In the genomic region with DNA sequence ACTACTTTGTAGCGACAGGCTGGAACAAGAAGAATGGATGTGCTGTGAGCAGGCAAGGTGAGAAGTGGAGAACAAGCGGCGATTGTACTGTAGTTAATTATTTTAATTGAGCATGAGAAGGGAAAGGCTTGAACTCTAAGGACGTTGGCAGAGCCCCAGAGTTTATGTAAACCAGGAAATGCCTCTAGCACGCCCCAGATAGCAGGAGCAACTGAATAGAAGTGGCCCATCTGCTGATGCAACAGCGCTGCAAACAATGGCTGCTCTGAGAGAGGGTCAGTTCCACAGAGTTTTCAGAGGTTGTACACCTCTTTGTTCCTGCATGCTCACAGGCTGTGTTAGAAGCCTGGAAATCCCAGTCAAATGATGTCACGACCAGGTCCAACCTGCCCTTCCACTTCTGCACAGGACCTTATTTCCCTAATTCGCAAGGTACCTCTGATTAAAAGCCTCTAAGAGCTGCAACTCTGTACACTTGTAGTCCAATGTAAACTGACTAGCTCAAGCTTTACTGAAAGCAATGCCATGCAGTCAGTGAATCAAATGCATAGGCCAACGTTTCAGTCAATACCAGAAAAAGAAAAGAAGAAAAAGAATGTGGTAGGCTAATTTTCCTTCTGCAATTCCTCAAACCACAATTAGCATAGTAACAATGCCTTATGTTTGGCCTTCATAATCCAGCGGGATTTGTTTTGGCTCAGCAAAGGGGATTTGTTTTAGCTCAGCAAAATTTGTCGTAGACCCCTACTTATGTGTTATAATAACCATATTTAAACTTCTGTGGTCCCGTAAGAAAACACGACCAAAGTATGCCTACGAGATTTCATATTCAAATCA, we compare ENCODE assay signal across 8 cellular contexts.
DNase-seq lines count a peak whose midpoint lies in the region; ATAC-seq, FAIRE-seq and TF ChIP-seq lines count a peak whose summit lies in the region.

No MANE protein-coding gene starts in this region.

- TF ChIP-seq POLR2A in K562 (conservative IDR thresholded peaks at IDR 0.05): no peak

- H3K79me2 ChIP-seq in K562 (ENCODE audit: control insufficient read depth, insufficient read depth, low read length): no peaks in the 10 kb centered on the region

- H3K27ac ChIP-seq in K562 (ENCODE audit: extremely low read depth, low read depth, low read length): no peak overlapping the region

- in situ Hi-C loops in K562 (cut with MboI): no loop called here

- DNase-seq in AG20443 (ENCODE audit: low spot score) (peak; percentile 41), NCI-H2029 (lab: John Stamatoyannopoulos, UW) (peak; percentile 91), K562 (ENCODE audit: extremely low read depth in 1 of 4, low spot score in 3 of 4) (peak in 1 of 4 experiments; percentile 7)

- TF ChIP-seq CTCF in K562 (IDR thresholded peaks at IDR 0.05 in 2 of 3, conservative IDR thresholded peaks at IDR 0.05 in 1 of 3; ENCODE audit: insufficient read depth in 2 of 3, low read depth in 1 of 3, low read length in 3 of 3): no peak

- ATAC-seq in K562 (peak; percentile 86), HG03045 (IDR thresholded peaks at IDR 0.05; ENCODE audit: unreplicated experiment) (no peak), HG02981 (IDR thresholded peaks at IDR 0.05; ENCODE audit: unreplicated experiment) (no peak), HG03097 (IDR thresholded peaks at IDR 0.05; ENCODE audit: low FRiP score, unreplicated experiment) (no peak), HG02870 (IDR thresholded peaks at IDR 0.05; ENCODE audit: unreplicated experiment) (no peak)

- no peak for FAIRE-seq in K562 (lab: Jason Lieb, UNC)
- peak; percentile 41 for FAIRE-seq in islet of Langerhans (lab: Jason Lieb, UNC)

- no peak overlapping the region for H3K4me2 ChIP-seq in K562 (ENCODE audit: insufficient read depth, low read length)

- no peaks in the 10 kb centered on the region for H4K20me1 ChIP-seq in K562 (replicated peaks; ENCODE audit: control insufficient read depth, insufficient read depth, low read length)

- no peak overlapping the region for H2AFZ ChIP-seq in K562 (ENCODE audit: low read depth, low read length)

- POLR2A ChIA-PET in K562 (lab: Yijun Ruan, JAX): no interaction called here

- H3K4me3 ChIP-seq in K562: no peak overlapping the region

- no peaks in the 10 kb centered on the region for H3K4me1 ChIP-seq in K562 (replicated peaks in 1 of 2; ENCODE audit: control insufficient read depth in 2 of 2, insufficient read depth in 2 of 2, low read length in 2 of 2)

- WGBS in K562 (ENCODE audit: insufficient coverage, low coverage, missing lambda C conversion rate): 9% methylated on average over 14 of the region's 14 CpGs

- intact Hi-C loops in K562 (cut with micrococcal nuclease): no loop called here

- BruUV-seq in K562 (replicated peaks; lab: Mats Ljungman, UMichigan): no TSS peak

- H3K9me1 ChIP-seq in K562 (ENCODE audit: control insufficient read depth, insufficient read depth, low read length): no peaks in the 10 kb centered on the region

- peak; percentile 63; the same call in 1 of the 2 replicates for TF ChIP-seq EP300 in K562 (IDR thresholded peaks at IDR 0.05; ENCODE audit: low read length)

- CTCF ChIA-PET in K562 (lab: Yijun Ruan, JAX; ENCODE audit: low intra/inter-chr PET ratio): no interaction called here

- no peaks in the 10 kb centered on the region for H3K9me3 ChIP-seq in K562 (replicated peaks; ENCODE audit: control insufficient read depth, insufficient read depth, low read depth, low read length)

- H3K9ac ChIP-seq in K562 (ENCODE audit: insufficient read depth in 1 of 2, low read depth in 2 of 2, low read length in 2 of 2): no peak overlapping the region

- H3K27me3 ChIP-seq in K562 (ENCODE audit: control insufficient read depth in 2 of 2, insufficient read depth in 2 of 2, low read length in 2 of 2): peaks cover 4 to 14% of the 10 kb centered on the region in 2 experiments; a peak in 2 of 5 replicates

- no peaks in the 10 kb centered on the region for H3K36me3 ChIP-seq in K562 (ENCODE audit: control insufficient read depth, insufficient read depth, low read length)

- no peak for TF ChIP-seq RAD21 in K562 (CRISPR knock-in tag; conservative IDR thresholded peaks at IDR 0.05 in 1 of 2, IDR thresholded peaks at IDR 0.05 in 1 of 2)

TF ChIP-seq in K562, 482 proteins besides CTCF, POLR2A, EP300 and RAD21 (continues in another document):
- peak; percentile 97 for TF ChIP-seq ATF4 (CRISPR knock-in tag; IDR thresholded peaks at IDR 0.05)
- no peak for TF ChIP-seq HDAC2 (IDR thresholded peaks at IDR 0.05)
- TF ChIP-seq NCOR1 (IDR thresholded peaks at IDR 0.05): no peak
- 0 out of 2 replicates have a peak, but pooled peaks have one; percentile 9 for TF ChIP-seq JUNB (CRISPR knock-in tag; conservative IDR thresholded peaks at IDR 0.05)
- 0 out of 2 replicates have a peak, but pooled peaks have one; percentile 24 for TF ChIP-seq ZFPM2 (CRISPR knock-in tag; IDR thresholded peaks at IDR 0.05)
- TF ChIP-seq ZNF175 (CRISPR knock-in tag; IDR thresholded peaks at IDR 0.05; ENCODE audit: low read depth): peak; percentile 97; the same call in 1 of the 2 replicates
- TF ChIP-seq RBFOX2 (IDR thresholded peaks at IDR 0.05; ENCODE audit: low read depth, low read length): 0 out of 2 replicates have a peak, but pooled peaks have one; percentile 33
- 0 out of 2 replicates have a peak, but pooled peaks have one; percentile 3 for TF ChIP-seq CREM (IDR thresholded peaks at IDR 0.05; ENCODE audit: low read depth)
- TF ChIP-seq CXXC5 (CRISPR knock-in tag; IDR thresholded peaks at IDR 0.05): peak; percentile 62
- peak; percentile 90 for TF ChIP-seq ZNF584 (CRISPR knock-in tag; IDR thresholded peaks at IDR 0.05; ENCODE audit: low read depth)
- TF ChIP-seq NFRKB (IDR thresholded peaks at IDR 0.05; ENCODE audit: low read depth): 0 out of 2 replicates have a peak, but pooled peaks have one; percentile 41
- peak; percentile 53; the same call in 1 of the 2 replicates for TF ChIP-seq CTBP1 (IDR thresholded peaks at IDR 0.05; ENCODE audit: borderline replicate concordance)
- TF ChIP-seq SREBF2 (CRISPR knock-in tag; IDR thresholded peaks at IDR 0.05): no peak
- 0 out of 2 replicates have a peak, but pooled peaks have one; percentile 46 for TF ChIP-seq THRB (CRISPR knock-in tag; conservative IDR thresholded peaks at IDR 0.05)
- TF ChIP-seq NR2C1 (IDR thresholded peaks at IDR 0.05): no peak
- TF ChIP-seq NR2C1 (tag; IDR thresholded peaks at IDR 0.05): no peak; the same call in 1 of the 2 replicates
- no peak for TF ChIP-seq FOXJ2 (tag; IDR thresholded peaks at IDR 0.05)
- no peak for TF ChIP-seq FOXK1 (CRISPR knock-in tag; IDR thresholded peaks at IDR 0.05; ENCODE audit: borderline replicate concordance)
- TF ChIP-seq DACH1 (IDR thresholded peaks at IDR 0.05; ENCODE audit: partially characterized antibody): no peak
- peak; percentile 50; the same call in 1 of the 2 replicates for TF ChIP-seq GTF2E2 (tag; IDR thresholded peaks at IDR 0.05)
- 0 out of 2 replicates have a peak, but pooled peaks have one; percentile 33 for TF ChIP-seq GABPA (tag; conservative IDR thresholded peaks at IDR 0.05; ENCODE audit: low read depth)
- no peak for TF ChIP-seq CCNT2 (IDR thresholded peaks at IDR 0.05; ENCODE audit: borderline replicate concordance, extremely low read depth, insufficient read length, low read depth, low read length)
- TF ChIP-seq ZNF449 (CRISPR knock-in tag; IDR thresholded peaks at IDR 0.05): peak; percentile 57; the same call in 1 of the 2 replicates
- no peak for TF ChIP-seq TAL1 (IDR thresholded peaks at IDR 0.05)
- peak; percentile 9; the same call in 1 of the 2 replicates for TF ChIP-seq KLF6 (CRISPR knock-in tag; IDR thresholded peaks at IDR 0.05; ENCODE audit: borderline replicate concordance)
- peak; percentile 54; the same call in 1 of the 2 replicates for TF ChIP-seq ATF7 (IDR thresholded peaks at IDR 0.05)
- TF ChIP-seq SMAD3 (CRISPR knock-in tag; conservative IDR thresholded peaks at IDR 0.05): 0 out of 2 replicates have a peak, but pooled peaks have one; percentile 31
- TF ChIP-seq ZNF766 (CRISPR knock-in tag; conservative IDR thresholded peaks at IDR 0.05): peak; percentile 70; the same call in 1 of the 2 replicates
